21 cellular contexts compared by ENCODE assay signal in genomic region chr10:14527915-14528314, GRCh38.
DNase-seq lines count a peak whose midpoint lies in the region; ATAC-seq lines count a peak whose summit lies in the region.
"Had no signal": no experiment of that assay in that cellular context is flagged by ENCODE, and none has a peak within 500 bp of the region (broad histone marks: within the 10 kb centered on the region; RNA-seq: fewer than 3 reads in every experiment).

No MANE protein-coding gene starts in this region.

- H3K27ac Mint-ChIP-seq in activated naive CD4-positive, alpha-beta T cell treated with anti-CD3 and anti-CD28 coated beads, Interleukin-2, amount 10 ng/mL, durations not matched to agents 7 days and 5 days, result peak overlapping the region; percentile 1
- H3K27ac Mint-ChIP-seq in T-cell, result peak overlapping the region; percentile 19 to 52
- peak overlapping the region; percentile 83 for H3K27ac Mint-ChIP-seq in activated naive CD8-positive, alpha-beta T cell treated with anti-CD3 and anti-CD28 coated beads, Interleukin-2, amount 50 U/mL, for 24 hours
- peak overlapping the region; percentile 62 to 80 for H3K27ac Mint-ChIP-seq in stimulated activated naive CD8-positive, alpha-beta T cell treated with anti-CD3 and anti-CD28 coated beads, Interleukin-15, amount 100 ng/mL, for 72 hours
- H3K27ac Mint-ChIP-seq: stimulated activated memory B cell treated with anti-CD40 and anti-IgM and Interleukin-4, amounts not matched to agents 10 μg/mL and 1 μg/mL and 100 μg/mL, for 72 hours; WTC11 had no signal

- peaks cover 59% of the 10 kb centered on the region for H3K36me3 Mint-ChIP-seq in activated naive CD4-positive, alpha-beta T cell treated with anti-CD3 and anti-CD28 coated beads, Interleukin-2, amount 10 ng/mL, durations not matched to agents 7 days and 5 days
- H3K36me3 Mint-ChIP-seq in T-cell, result peaks cover 63% of the 10 kb centered on the region
- H3K36me3 Mint-ChIP-seq in activated naive CD8-positive, alpha-beta T cell treated with anti-CD3 and anti-CD28 coated beads, Interleukin-2, amount 50 U/mL, for 24 hours (ENCODE audit: low read depth), result peaks cover 52% of the 10 kb centered on the region
- H3K36me3 Mint-ChIP-seq: WTC11 had no signal

- H3K4me3 Mint-ChIP-seq in activated naive CD4-positive, alpha-beta T cell treated with anti-CD3 and anti-CD28 coated beads, Interleukin-2, amount 10 ng/mL, durations not matched to agents 7 days and 5 days, result no peak overlapping the region
- peak overlapping the region in 2 of 3 donors; percentile 23 to 59 for H3K4me3 Mint-ChIP-seq in T-cell
- peak overlapping the region; percentile 56 for H3K4me3 Mint-ChIP-seq in activated naive CD8-positive, alpha-beta T cell treated with anti-CD3 and anti-CD28 coated beads, Interleukin-2, amount 50 U/mL, for 24 hours
- peak overlapping the region; percentile 51 to 74 for H3K4me3 Mint-ChIP-seq in stimulated activated naive CD8-positive, alpha-beta T cell treated with anti-CD3 and anti-CD28 coated beads, Interleukin-15, amount 100 ng/mL, for 72 hours
- H3K4me3 Mint-ChIP-seq: CD14-positive monocyte; naive B cell; stimulated activated memory B cell treated with anti-CD40 and anti-IgM and Interleukin-4, amounts not matched to agents 10 μg/mL and 1 μg/mL and 100 μg/mL, for 72 hours; WTC11 had no signal

- DNase-seq in activated naive CD4-positive, alpha-beta T cell treated with anti-CD3 and anti-CD28 coated beads, Interleukin-2, amount 10 ng/mL, durations not matched to agents 7 days and 5 days, result no peak
- DNase-seq in activated naive CD4-positive, alpha-beta T cell treated with Interleukin-2 at 50 U/mL for 16 hours, result no peak
- DNase-seq in T-cell (no peak), DMS153 treated with DMSO at 0.1 percent for 48 hours (lab: John Stamatoyannopoulos, UW; ENCODE audit: unreplicated experiment) (no peak)
- no peak for DNase-seq in activated naive CD8-positive, alpha-beta T cell treated with anti-CD3 and anti-CD28 coated beads, Interleukin-2, amount 50 U/mL, for 24 hours
- DNase-seq in stimulated activated naive CD8-positive, alpha-beta T cell treated with anti-CD3 and anti-CD28 coated beads, Interleukin-15, amount 100 ng/mL, for 72 hours, result no peak
- DNase-seq: cortex of kidney; hypothalamus; left ventricle myocardium inferior; naive B cell; NCI-H2081; NCI-H82; stimulated activated CD4-positive, alpha-beta T cell treated with anti-CD3 and anti-CD28 coated beads, Interleukin-2, amount 100 ng/mL, for 48 hours; T1000; testis had no signal

- H3K4me1 Mint-ChIP-seq in activated naive CD4-positive, alpha-beta T cell treated with anti-CD3 and anti-CD28 coated beads, Interleukin-2, amount 10 ng/mL, durations not matched to agents 7 days and 5 days, result peaks cover 87% of the 10 kb centered on the region
- H3K4me1 Mint-ChIP-seq in T-cell, result peaks cover 82 to 89% (median 86%) of the 10 kb centered on the region in 3 donors
- peaks cover 88% of the 10 kb centered on the region for H3K4me1 Mint-ChIP-seq in activated naive CD8-positive, alpha-beta T cell treated with anti-CD3 and anti-CD28 coated beads, Interleukin-2, amount 50 U/mL, for 24 hours
- H3K4me1 Mint-ChIP-seq in stimulated activated naive CD8-positive, alpha-beta T cell treated with anti-CD3 and anti-CD28 coated beads, Interleukin-15, amount 100 ng/mL, for 72 hours, result peaks cover 93% of the 10 kb centered on the region
- H3K4me1 Mint-ChIP-seq: CD14-positive monocyte, WTC11 had no signal

- H3K9me3 Mint-ChIP-seq in activated naive CD4-positive, alpha-beta T cell treated with anti-CD3 and anti-CD28 coated beads, Interleukin-2, amount 10 ng/mL, durations not matched to agents 7 days and 5 days, result no peaks in the 10 kb centered on the region
- no peaks in the 10 kb centered on the region for H3K9me3 Mint-ChIP-seq in T-cell
- no peaks in the 10 kb centered on the region for H3K9me3 Mint-ChIP-seq in activated naive CD8-positive, alpha-beta T cell treated with anti-CD3 and anti-CD28 coated beads, Interleukin-2, amount 50 U/mL, for 24 hours
- H3K9me3 Mint-ChIP-seq in stimulated activated naive CD8-positive, alpha-beta T cell treated with anti-CD3 and anti-CD28 coated beads, Interleukin-15, amount 100 ng/mL, for 72 hours, result no peaks in the 10 kb centered on the region
- H3K9me3 Mint-ChIP-seq: CD14-positive monocyte; naive B cell; stimulated activated memory B cell treated with anti-CD40 and anti-IgM and Interleukin-4, amounts not matched to agents 10 μg/mL and 1 μg/mL and 100 μg/mL, for 72 hours; WTC11 had no signal

- peak in 1 of 4 experiments; percentile 9 for ATAC-seq in T-cell (replicated peaks in 1 of 4)
- no peak for ATAC-seq in activated naive CD8-positive, alpha-beta T cell treated with anti-CD3 and anti-CD28 coated beads, Interleukin-2, amount 50 U/mL, for 24 hours
- ATAC-seq in stimulated activated naive CD8-positive, alpha-beta T cell treated with anti-CD3 and anti-CD28 coated beads, Interleukin-15, amount 100 ng/mL, for 72 hours, result no peak
- no peak for ATAC-seq in HG02870 (IDR thresholded peaks at IDR 0.05; ENCODE audit: unreplicated experiment)
- ATAC-seq: gastroesophageal sphincter; K562; stimulated activated memory B cell treated with anti-CD40 and anti-IgM and Interleukin-4, amounts not matched to agents 10 μg/mL and 1 μg/mL and 100 μg/mL, for 72 hours; WTC11 had no signal

- POLR2A ChIA-PET in T-cell (lab: Charles Lee), result interaction anchor here in 1 of 2 donors (0.6 to 0.7 kb wide), 2 partner anchors 9 to 851 kb away, joined by 3 to 12 read pairs; no protein-coding TSS in a partner anchor

- CTCF ChIA-PET in activated naive CD4-positive, alpha-beta T cell treated with anti-CD3 and anti-CD28 coated beads, Interleukin-2, amount 10 ng/mL, durations not matched to agents 7 days and 5 days (lab: Charles Lee), result no interaction called here
- CTCF ChIA-PET in T-cell (lab: Charles Lee), result interaction anchor here in 1 of 2 donors (0.6 to 0.8 kb wide), 2 partner anchors 31 to 74 kb away, joined by 3 read pairs; no protein-coding TSS in a partner anchor

- H3K27me3 Mint-ChIP-seq in activated naive CD4-positive, alpha-beta T cell treated with anti-CD3 and anti-CD28 coated beads, Interleukin-2, amount 10 ng/mL, durations not matched to agents 7 days and 5 days, result no peaks in the 10 kb centered on the region
- no peaks in the 10 kb centered on the region for H3K27me3 Mint-ChIP-seq in T-cell
- H3K27me3 Mint-ChIP-seq in activated naive CD8-positive, alpha-beta T cell treated with anti-CD3 and anti-CD28 coated beads, Interleukin-2, amount 50 U/mL, for 24 hours, result no peaks in the 10 kb centered on the region
- H3K27me3 Mint-ChIP-seq in stimulated activated naive CD8-positive, alpha-beta T cell treated with anti-CD3 and anti-CD28 coated beads, Interleukin-15, amount 100 ng/mL, for 72 hours, result no peaks in the 10 kb centered on the region
- H3K27me3 Mint-ChIP-seq: naive B cell; stimulated activated memory B cell treated with anti-CD40 and anti-IgM and Interleukin-4, amounts not matched to agents 10 μg/mL and 1 μg/mL and 100 μg/mL, for 72 hours had no signal

Comparison
In these comparisons a context has a peak if more than half of its experiments do, and no peak if none do; other contexts are left out.
1. H3K27ac Mint-ChIP-seq: peak in every context shown above with its lines; median percentile 83 in activated naive CD8-positive, alpha-beta T cell treated with anti-CD3 and anti-CD28 coated beads, Interleukin-2, amount 50 U/mL, for 24 hours; 71 in stimulated activated naive CD8-positive, alpha-beta T cell treated with anti-CD3 and anti-CD28 coated beads, Interleukin-15, amount 100 ng/mL, for 72 hours; 36 in T-cell; 1 in activated naive CD4-positive, alpha-beta T cell treated with anti-CD3 and anti-CD28 coated beads, Interleukin-2, amount 10 ng/mL, durations not matched to agents 7 days and 5 days.